Comparison of ENCODE assay signal across 8 cellular contexts in the genomic region with DNA sequence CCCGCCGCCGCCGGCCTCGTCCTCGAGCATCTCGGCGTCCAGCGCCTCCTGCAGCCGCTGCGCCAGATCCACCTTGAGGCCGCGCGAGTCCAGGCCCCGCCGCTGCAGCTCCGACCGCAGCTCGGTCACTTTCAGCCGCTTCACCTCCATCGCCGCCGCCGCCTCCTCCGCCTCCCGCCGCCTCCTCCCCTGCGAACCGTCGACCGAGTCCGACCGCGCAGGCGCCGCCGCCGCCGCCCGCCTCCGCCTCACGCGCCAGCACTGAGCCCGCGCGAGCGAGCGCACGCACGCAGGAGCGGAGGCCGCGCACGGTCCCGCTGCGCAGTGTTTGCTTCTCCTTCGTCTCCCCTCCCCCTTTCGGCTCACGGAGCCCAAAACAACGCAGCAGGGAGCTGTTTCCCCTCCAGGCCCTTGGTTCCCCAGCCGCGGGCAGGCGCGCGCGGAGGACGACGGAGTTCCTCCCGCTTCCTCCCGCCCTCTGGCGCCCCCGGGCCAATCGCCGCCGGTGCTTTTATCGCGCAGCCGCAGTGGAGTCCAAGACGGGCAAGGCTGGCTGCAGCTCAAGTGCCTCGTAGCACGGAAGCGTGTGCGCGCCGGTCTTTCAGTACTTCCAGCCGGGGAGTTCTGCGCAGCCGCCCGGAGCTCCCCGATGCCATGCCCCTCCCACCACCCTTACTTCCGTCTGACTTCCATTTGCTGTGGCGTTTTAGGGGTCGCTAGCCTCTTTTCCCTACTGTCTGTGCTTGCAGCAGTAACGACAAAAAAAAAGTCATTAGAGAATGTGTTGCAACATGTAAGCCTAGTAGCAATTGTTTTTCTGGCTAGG. TPM values are rescaled to one million over a fixed set of nuclear protein-coding genes. Genes with fewer than 3 reads are reported as not detected.
DNase-seq lines count a peak whose midpoint lies in the region; ATAC-seq and TF ChIP-seq lines count a peak whose summit lies in the region.

A gene (minus strand): TSS at position 451 of the 826 bp plus-strand sequence. CDS start 301 bp downstream, at position 150.

- no peaks in the 10 kb centered on the region for H3K9me3 Mint-ChIP-seq in activated T-helper 2 cell treated with anti-CD3 and anti-CD28 coated beads, Interferon-gamma antibody, Interleukin-2, Interleukin-4, amounts not matched to agents 10 μg/mL and 5 μg/mL and 100 μg/mL, durations not matched to agents 14 hours and 24 hours and 36 hours
- no peaks in the 10 kb centered on the region for H3K9me3 Mint-ChIP-seq in nephron
- no peaks in the 10 kb centered on the region for H3K9me3 Mint-ChIP-seq in stimulated activated naive CD8-positive, alpha-beta T cell treated with anti-CD3 and anti-CD28 coated beads, Interleukin-15, Interleukin-2, amounts not matched to agents 100 ng/mL and 50 ng/mL, for 24 hours

- H3K36me3 ChIP-seq in RWPE2 (ENCODE audit: low read depth): peaks cover 58% of the 10 kb centered on the region

- H3K4me1 Mint-ChIP-seq in activated T-helper 2 cell treated with anti-CD3 and anti-CD28 coated beads, Interferon-gamma antibody, Interleukin-2, Interleukin-4, amounts not matched to agents 10 μg/mL and 5 μg/mL and 100 μg/mL, durations not matched to agents 14 hours and 24 hours and 36 hours (ENCODE audit: low read depth): peaks cover 30% of the 10 kb centered on the region
- H3K4me1 Mint-ChIP-seq in nephron: peaks cover 41% of the 10 kb centered on the region
- peaks cover 66% of the 10 kb centered on the region for H3K4me1 Mint-ChIP-seq in stimulated activated naive CD8-positive, alpha-beta T cell treated with anti-CD3 and anti-CD28 coated beads, Interleukin-15, Interleukin-2, amounts not matched to agents 100 ng/mL and 50 ng/mL, for 24 hours (ENCODE audit: low read depth)

- peaks cover 10% of the 10 kb centered on the region for H3K4me1 ChIP-seq in RWPE2 (ENCODE audit: insufficient read depth, poor library complexity, severe bottlenecking)

- H3K27ac ChIP-seq in RWPE2 (ENCODE audit: poor library complexity, severe bottlenecking): peak within 1 kb of the TSS; percentile 89

- peak within 1 kb of the TSS; percentile 67 for H3K4me3 ChIP-seq in RWPE2 (ENCODE audit: severe bottlenecking)

- DNase-seq in EL: peak; percentile 99
- peak; percentile 99 for DNase-seq in H4 (ENCODE audit: low spot score)
- peak; percentile 100 for DNase-seq in LoVo (ENCODE audit: low spot score)
- DNase-seq in RWPE2 (ENCODE audit: low spot score): peak; percentile 98
- peak; percentile 100 for DNase-seq in activated T-helper 2 cell treated with anti-CD3 and anti-CD28 coated beads, Interferon-gamma antibody, Interleukin-2, Interleukin-4, amounts not matched to agents 10 μg/mL and 5 μg/mL and 100 μg/mL, durations not matched to agents 14 hours and 24 hours and 36 hours (ENCODE audit: low spot score)
- DNase-seq in fibroblast of peridontal ligament (ENCODE audit: extremely low read depth): peak; percentile 99

- intact Hi-C loops in activated T-helper 2 cell treated with anti-CD3 and anti-CD28 coated beads, Interferon-gamma antibody, Interleukin-2, Interleukin-4, amounts not matched to agents 10 μg/mL and 5 μg/mL and 100 μg/mL, durations not matched to agents 14 hours and 24 hours and 36 hours (cut with micrococcal nuclease): loop anchor here (1.0 to 5.0 kb wide), 9 partner anchors 18 to 154 kb away; a partner anchor contains a TSS

- no peaks in the 10 kb centered on the region for H3K9me3 ChIP-seq in RWPE2 (ENCODE audit: severe bottlenecking)

- no peaks in the 10 kb centered on the region for H3K27me3 Mint-ChIP-seq in activated T-helper 2 cell treated with anti-CD3 and anti-CD28 coated beads, Interferon-gamma antibody, Interleukin-2, Interleukin-4, amounts not matched to agents 10 μg/mL and 5 μg/mL and 100 μg/mL, durations not matched to agents 14 hours and 24 hours and 36 hours (ENCODE audit: low read depth)
- no peaks in the 10 kb centered on the region for H3K27me3 Mint-ChIP-seq in nephron (ENCODE audit: low read depth)
- no peaks in the 10 kb centered on the region for H3K27me3 Mint-ChIP-seq in stimulated activated naive CD8-positive, alpha-beta T cell treated with anti-CD3 and anti-CD28 coated beads, Interleukin-15, Interleukin-2, amounts not matched to agents 100 ng/mL and 50 ng/mL, for 24 hours

- peak within 1 kb of the TSS; percentile 96 for H3K27ac Mint-ChIP-seq in activated T-helper 2 cell treated with anti-CD3 and anti-CD28 coated beads, Interferon-gamma antibody, Interleukin-2, Interleukin-4, amounts not matched to agents 10 μg/mL and 5 μg/mL and 100 μg/mL, durations not matched to agents 14 hours and 24 hours and 36 hours
- H3K27ac Mint-ChIP-seq in nephron: peak within 1 kb of the TSS; percentile 98 to 100 (median 99)
- peak within 1 kb of the TSS; percentile 99 for H3K27ac Mint-ChIP-seq in stimulated activated naive CD8-positive, alpha-beta T cell treated with anti-CD3 and anti-CD28 coated beads, Interleukin-15, Interleukin-2, amounts not matched to agents 100 ng/mL and 50 ng/mL, for 24 hours

- peak within 1 kb of the TSS; percentile 99 for H3K4me3 Mint-ChIP-seq in activated T-helper 2 cell treated with anti-CD3 and anti-CD28 coated beads, Interferon-gamma antibody, Interleukin-2, Interleukin-4, amounts not matched to agents 10 μg/mL and 5 μg/mL and 100 μg/mL, durations not matched to agents 14 hours and 24 hours and 36 hours (ENCODE audit: low read depth)
- H3K4me3 Mint-ChIP-seq in nephron: peak within 1 kb of the TSS; percentile 87 to 98 (median 91)
- peak within 1 kb of the TSS; percentile 95 for H3K4me3 Mint-ChIP-seq in stimulated activated naive CD8-positive, alpha-beta T cell treated with anti-CD3 and anti-CD28 coated beads, Interleukin-15, Interleukin-2, amounts not matched to agents 100 ng/mL and 50 ng/mL, for 24 hours

- H3K36me3 Mint-ChIP-seq in activated T-helper 2 cell treated with anti-CD3 and anti-CD28 coated beads, Interferon-gamma antibody, Interleukin-2, Interleukin-4, amounts not matched to agents 10 μg/mL and 5 μg/mL and 100 μg/mL, durations not matched to agents 14 hours and 24 hours and 36 hours (ENCODE audit: low read depth): peaks cover 66% of the 10 kb centered on the region
- H3K36me3 Mint-ChIP-seq in nephron (ENCODE audit: low read depth): peaks cover 30% of the 10 kb centered on the region
- peaks cover 47% of the 10 kb centered on the region for H3K36me3 Mint-ChIP-seq in stimulated activated naive CD8-positive, alpha-beta T cell treated with anti-CD3 and anti-CD28 coated beads, Interleukin-15, Interleukin-2, amounts not matched to agents 100 ng/mL and 50 ng/mL, for 24 hours (ENCODE audit: low read depth)

- TF ChIP-seq CTCF in RWPE2 (IDR thresholded peaks at IDR 0.05; ENCODE audit: poor library complexity, severe bottlenecking) (no peak), nephron (IDR thresholded peaks at IDR 0.05; ENCODE audit: unreplicated experiment in 3 of 3) (no peak)

- no peaks in the 10 kb centered on the region for H3K27me3 ChIP-seq in RWPE2 (ENCODE audit: insufficient read depth, poor library complexity, severe bottlenecking)

- ATAC-seq in RWPE2 (ENCODE audit: low read depth): peak; percentile 76

RNA-seq across cellular contexts. Expression of the gene that starts here (rescaled TPM):
- 4.7 and 5.0 TPM in 2 replicates for total RNA-seq in H4 (2014; rRNA removed; shearing (Covaris generic))
- 62.6 and 63.5 TPM in 2 replicates for total RNA-seq in activated T-helper 2 cell treated with anti-CD3 and anti-CD28 coated beads, Interferon-gamma antibody, Interleukin-2, Interleukin-4, amounts not matched to agents 10 μg/mL and 5 μg/mL and 100 μg/mL, durations not matched to agents 14 hours and 24 hours and 36 hours

Comparison
In these comparisons a context has a peak if more than half of its experiments do, and no peak if none do; other contexts are left out.
1. Peak in every context shown above with its lines: DNase-seq, ATAC-seq, H3K4me3 ChIP-seq and H3K27ac ChIP-seq.
2. RNA of the gene that starts here (total RNA-seq): 62.6 to 63.5 TPM in activated T-helper 2 cell treated with anti-CD3 and anti-CD28 coated beads, Interferon-gamma antibody, Interleukin-2, Interleukin-4, amounts not matched to agents 10 μg/mL and 5 μg/mL and 100 μg/mL, durations not matched to agents 14 hours and 24 hours and 36 hours; 4.7 to 5.0 TPM in H4; every median in the first group is over 10 times any median in the second.